10 cellular contexts compared by ENCODE assay signal in genomic region chr7:141974831-141975230, GRCh38.
DNase-seq lines count a peak whose midpoint lies in the region; ATAC-seq, FAIRE-seq and TF ChIP-seq lines count a peak whose summit lies in the region.
"Had no signal": no experiment of that assay in that cellular context is flagged by ENCODE, and none has a peak within 500 bp of the region (broad histone marks: within the 10 kb centered on the region; RNA-seq: fewer than 3 reads in every experiment).

No MANE protein-coding gene starts in this region.

- TF ChIP-seq CTCF in 22Rv1 (IDR thresholded peaks at IDR 0.05), result peak; percentile 48
- peak; percentile 22 for TF ChIP-seq CTCF in DOHH2 (IDR thresholded peaks at IDR 0.05; ENCODE audit: low read depth, low read length, poor library complexity, severe bottlenecking)
- peak; percentile 71 for TF ChIP-seq CTCF in epithelial cell of esophagus (IDR thresholded peaks at IDR 0.05; ENCODE audit: insufficient read depth, low read depth, low read length, missing control alignments)

- H3K27me3 ChIP-seq in DOHH2 (ENCODE audit: control insufficient read depth, low read length), result no peaks in the 10 kb centered on the region

- H3K4me3 Mint-ChIP-seq in stimulated activated naive CD8-positive, alpha-beta T cell treated with anti-CD3 and anti-CD28 coated beads, Interleukin-15, amount 100 ng/mL, for 72 hours, result no peak overlapping the region

- H3K27ac Mint-ChIP-seq in stimulated activated naive CD8-positive, alpha-beta T cell treated with anti-CD3 and anti-CD28 coated beads, Interleukin-15, amount 100 ng/mL, for 72 hours, result no peak overlapping the region

- H3K36me3 ChIP-seq in DOHH2 (ENCODE audit: control insufficient read depth, low read length), result no peaks in the 10 kb centered on the region

- no peak for FAIRE-seq in GM19239 (lab: Jason Lieb, UNC)

- H3K4me1 Mint-ChIP-seq in stimulated activated naive CD8-positive, alpha-beta T cell treated with anti-CD3 and anti-CD28 coated beads, Interleukin-15, amount 100 ng/mL, for 72 hours, result peaks cover 12% of the 10 kb centered on the region

- H4K20me1 ChIP-seq in DOHH2 (ENCODE audit: control insufficient read depth, insufficient read depth, low read depth, low read length), result no peaks in the 10 kb centered on the region

- H3K9me3 Mint-ChIP-seq in stimulated activated naive CD8-positive, alpha-beta T cell treated with anti-CD3 and anti-CD28 coated beads, Interleukin-15, amount 100 ng/mL, for 72 hours, result no peaks in the 10 kb centered on the region

- H3K4me1 ChIP-seq in DOHH2 (ENCODE audit: control insufficient read depth, low read length), result peaks cover 6% of the 10 kb centered on the region

- H3K4me3 ChIP-seq in DOHH2 (ENCODE audit: low read length) (no peak overlapping the region), epithelial cell of esophagus (ENCODE audit: low read length) (no peak overlapping the region)

- DNase-seq in NCI-H748 (lab: John Stamatoyannopoulos, UW; ENCODE audit: unreplicated experiment) (peak; percentile 60), epithelial cell of esophagus (ENCODE audit: low read depth) (peak; percentile 64), GM19239 (ENCODE audit: insufficient read length, low spot score) (no peak), GM03348 (ENCODE audit: low spot score) (no peak), NCI-H226 (no peak)
- no peak for DNase-seq in stimulated activated naive CD8-positive, alpha-beta T cell treated with anti-CD3 and anti-CD28 coated beads, Interleukin-15, amount 100 ng/mL, for 72 hours
- DNase-seq: T1000 had no signal

- H3K4me2 ChIP-seq in DOHH2 (ENCODE audit: low read length), result no peak overlapping the region

- H3K27me3 Mint-ChIP-seq in stimulated activated naive CD8-positive, alpha-beta T cell treated with anti-CD3 and anti-CD28 coated beads, Interleukin-15, amount 100 ng/mL, for 72 hours, result no peaks in the 10 kb centered on the region

- no peaks in the 10 kb centered on the region for H3K9me2 ChIP-seq in DOHH2 (replicated peaks; ENCODE audit: control insufficient read depth, low read length)

- no peaks in the 10 kb centered on the region for H3K9me3 ChIP-seq in DOHH2 (ENCODE audit: control insufficient read depth, insufficient read depth, low read length)

- ATAC-seq in stimulated activated naive CD8-positive, alpha-beta T cell treated with anti-CD3 and anti-CD28 coated beads, Interleukin-15, amount 100 ng/mL, for 72 hours, result no peak

- H3K79me2 ChIP-seq in DOHH2 (ENCODE audit: control insufficient read depth, low read length), result no peaks in the 10 kb centered on the region

- H3K27ac ChIP-seq in 22Rv1 (no peak overlapping the region), DOHH2 (ENCODE audit: low read depth, low read length) (no peak overlapping the region)
- H3K27ac ChIP-seq: skin epidermis had no signal

- H3F3A ChIP-seq in DOHH2 (ENCODE audit: control insufficient read depth, insufficient read depth), result no peaks in the 10 kb centered on the region

Comparison
In these comparisons a context has a peak if more than half of its experiments do, and no peak if none do; other contexts are left out.
1. DNase-seq: peak in NCI-H748 (single experiment) and epithelial cell of esophagus (single experiment); none in GM19239 (single experiment), stimulated activated naive CD8-positive, alpha-beta T cell treated with anti-CD3 and anti-CD28 coated beads, Interleukin-15, amount 100 ng/mL, for 72 hours (0 of 2), GM03348 (single experiment) and NCI-H226 (single experiment).
2. Peak in every context shown above with its lines, with median percentiles within 50 percentile points of each other: CTCF ChIP-seq.